ENCODE assay signal across 23 cellular contexts in the genomic region with DNA sequence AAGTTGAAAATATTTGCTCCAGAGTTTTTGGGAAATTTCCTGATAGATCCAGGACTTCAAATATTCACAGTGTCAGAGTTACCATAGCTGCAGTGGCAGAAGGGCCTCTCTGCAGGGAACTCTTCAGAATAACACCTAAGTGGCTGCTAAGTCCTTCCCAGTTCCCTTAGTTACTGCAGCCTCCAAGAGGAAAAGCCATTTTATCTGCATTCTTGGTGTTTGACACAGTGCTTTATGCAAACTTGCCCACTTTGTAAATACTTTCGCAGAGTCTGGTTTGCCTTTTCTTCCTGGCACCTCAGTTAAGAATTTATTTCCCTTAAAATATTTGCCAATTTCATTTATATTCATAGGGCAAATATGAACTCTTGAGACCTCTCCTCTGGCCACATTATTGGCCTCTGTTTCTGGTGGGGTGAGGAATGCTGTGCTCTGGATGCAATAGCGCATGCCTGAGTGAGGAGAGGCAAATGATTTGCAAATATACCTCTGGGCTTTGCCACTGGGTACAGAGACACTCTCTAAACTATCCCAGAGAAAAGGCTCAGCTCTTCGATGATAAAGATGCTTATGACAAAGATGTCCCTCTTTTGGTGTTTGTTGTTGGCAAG.
"Had no signal": no experiment of that assay in that cellular context is flagged by ENCODE, and none has a peak within 500 bp of the region (broad histone marks: within the 10 kb centered on the region; RNA-seq: fewer than 3 reads in every experiment).

No MANE protein-coding gene starts in this region.

- H3K4me3 Mint-ChIP-seq: activated CD8-positive, alpha-beta T cell treated with anti-CD3 and anti-CD28 coated beads, Interleukin-2, amount 10 ng/mL, durations not matched to agents 7 days and 5 days; activated naive CD8-positive, alpha-beta T cell treated with anti-CD3 and anti-CD28 coated beads, Interleukin-2, amount 10 ng/mL, durations not matched to agents 7 days and 5 days; activated T-cell treated with anti-CD3 and anti-CD28 coated beads, Interleukin-2, amount 50 U/mL, for 24 hours; neural crest cell; stimulated activated memory B cell treated with anti-CD40 and anti-IgM and Interleukin-4, amounts not matched to agents 10 μg/mL and 1 μg/mL and 100 μg/mL, for 72 hours; T-cell had no signal

- H3K27ac Mint-ChIP-seq: activated CD8-positive, alpha-beta T cell treated with anti-CD3 and anti-CD28 coated beads, Interleukin-2, amount 10 ng/mL, durations not matched to agents 7 days and 5 days; activated naive CD8-positive, alpha-beta T cell treated with anti-CD3 and anti-CD28 coated beads, Interleukin-2, amount 10 ng/mL, durations not matched to agents 7 days and 5 days; activated T-cell treated with anti-CD3 and anti-CD28 coated beads, Interleukin-2, amount 50 U/mL, for 24 hours; activated T-helper 2 cell treated with anti-CD3 and anti-CD28 coated beads, Interferon-gamma antibody, Interleukin-2, Interleukin-4, amounts not matched to agents 10 μg/mL and 5 μg/mL and 100 μg/mL, durations not matched to agents 14 hours and 24 hours and 36 hours; stimulated activated memory B cell treated with anti-CD40 and anti-IgM and Interleukin-4, amounts not matched to agents 10 μg/mL and 1 μg/mL and 100 μg/mL, for 72 hours; T-cell had no signal

- DNase-seq: activated CD4-positive, alpha-beta T cell treated with anti-CD3 and anti-CD28 coated beads for 48 hours; activated CD4-positive, CD25-positive, alpha-beta regulatory T cell; activated CD8-positive, alpha-beta T cell treated with anti-CD3 and anti-CD28 coated beads, Interleukin-2, amount 10 ng/mL, durations not matched to agents 7 days and 5 days; activated naive CD4-positive, alpha-beta T cell treated with Interleukin-2 at 50 U/mL for 16 hours; activated naive CD8-positive, alpha-beta T cell treated with anti-CD3 and anti-CD28 coated beads, Interleukin-2, amount 10 ng/mL, durations not matched to agents 7 days and 5 days; activated T-cell treated with anti-CD3 and anti-CD28 coated beads, Interleukin-2, amount 50 U/mL, for 24 hours; effector CD8-positive, alpha-beta T cell; left cardiac atrium; psoas muscle; right lobe of liver; stimulated activated CD4-positive, alpha-beta T cell treated with anti-CD3 and anti-CD28 coated beads, Interleukin-4, amount 100 ng/mL, for 4 hours; T-cell had no signal

- H3K4me2 ChIP-seq: smooth muscle cell had no signal

- H3K4me1 Mint-ChIP-seq: activated naive CD8-positive, alpha-beta T cell treated with anti-CD3 and anti-CD28 coated beads, Interleukin-2, amount 10 ng/mL, durations not matched to agents 7 days and 5 days; neural crest cell; stimulated activated memory B cell treated with anti-CD40 and anti-IgM and Interleukin-4, amounts not matched to agents 10 μg/mL and 1 μg/mL and 100 μg/mL, for 72 hours; T-cell had no signal

- H3K4me1 ChIP-seq: breast epithelium, esophagus muscularis mucosa, gastroesophageal sphincter, psoas muscle, right lobe of liver, vagina had no signal

- H3K9me3 Mint-ChIP-seq: activated naive CD8-positive, alpha-beta T cell treated with anti-CD3 and anti-CD28 coated beads, Interleukin-2, amount 10 ng/mL, durations not matched to agents 7 days and 5 days; activated T-cell treated with anti-CD3 and anti-CD28 coated beads, Interleukin-2, amount 50 U/mL, for 24 hours; activated T-helper 2 cell treated with anti-CD3 and anti-CD28 coated beads, Interferon-gamma antibody, Interleukin-2, Interleukin-4, amounts not matched to agents 10 μg/mL and 5 μg/mL and 100 μg/mL, durations not matched to agents 14 hours and 24 hours and 36 hours; neural crest cell; stimulated activated memory B cell treated with anti-CD40 and anti-IgM and Interleukin-4, amounts not matched to agents 10 μg/mL and 1 μg/mL and 100 μg/mL, for 72 hours; T-cell had no signal

- H3K4me3 ChIP-seq: breast epithelium, coronary artery, esophagus muscularis mucosa, gastroesophageal sphincter, psoas muscle, right lobe of liver, smooth muscle cell, thoracic aorta, vagina had no signal

- H3K9me3 ChIP-seq: breast epithelium, gastroesophageal sphincter, psoas muscle, right lobe of liver, thoracic aorta, vagina had no signal

- ATAC-seq: activated CD8-positive, alpha-beta T cell treated with anti-CD3 and anti-CD28 coated beads, Interleukin-2, amount 10 ng/mL, durations not matched to agents 7 days and 5 days; gastroesophageal sphincter; left cardiac atrium; psoas muscle; right lobe of liver; SK-N-SH treated with all-trans-retinoic acid at 6 μM for 48 hours; stimulated activated memory B cell treated with anti-CD40 and anti-IgM and Interleukin-4, amounts not matched to agents 10 μg/mL and 1 μg/mL and 100 μg/mL, for 72 hours; T-cell had no signal

- H3K36me3 ChIP-seq: breast epithelium, esophagus muscularis mucosa, gastroesophageal sphincter, right lobe of liver, thoracic aorta, vagina had no signal

- H3K27me3 ChIP-seq: breast epithelium, esophagus muscularis mucosa, gastroesophageal sphincter, right lobe of liver, vagina had no signal

- H3K36me3 Mint-ChIP-seq: activated naive CD8-positive, alpha-beta T cell treated with anti-CD3 and anti-CD28 coated beads, Interleukin-2, amount 10 ng/mL, durations not matched to agents 7 days and 5 days; stimulated activated memory B cell treated with anti-CD40 and anti-IgM and Interleukin-4, amounts not matched to agents 10 μg/mL and 1 μg/mL and 100 μg/mL, for 72 hours; T-cell had no signal

- H3K27me3 Mint-ChIP-seq: activated naive CD8-positive, alpha-beta T cell treated with anti-CD3 and anti-CD28 coated beads, Interleukin-2, amount 10 ng/mL, durations not matched to agents 7 days and 5 days; activated T-cell treated with anti-CD3 and anti-CD28 coated beads, Interleukin-2, amount 50 U/mL, for 24 hours; stimulated activated memory B cell treated with anti-CD40 and anti-IgM and Interleukin-4, amounts not matched to agents 10 μg/mL and 1 μg/mL and 100 μg/mL, for 72 hours; T-cell had no signal

- H3K27ac ChIP-seq: breast epithelium, coronary artery, esophagus muscularis mucosa, gastroesophageal sphincter, psoas muscle, right lobe of liver, thoracic aorta, vagina had no signal
